Comparison of ENCODE assay signal across 1 cellular context in genomic region chr22:49899530-49899929, GRCh38.
TF ChIP-seq lines count a peak whose summit lies in the region.

No MANE protein-coding gene starts in this region.

TF ChIP-seq in endothelial cell of umbilical vein, 7 proteins besides CTCF, POLR2A, EP300 and RAD21:
- TF ChIP-seq EZH2 (IDR thresholded peaks at IDR 0.05; ENCODE audit: borderline replicate concordance, low read depth, low read length, severe bottlenecking), result no peak
- no peak for TF ChIP-seq POLR2AphosphoS5 (IDR thresholded peaks at IDR 0.05; ENCODE audit: insufficient read depth, low read depth, low read length)
- no peak for TF ChIP-seq FOS (IDR thresholded peaks at IDR 0.05; ENCODE audit: borderline replicate concordance, insufficient read depth, low read length)
- no peak for TF ChIP-seq GATA2 (IDR thresholded peaks at IDR 0.05; ENCODE audit: insufficient read depth, insufficient read length, low read depth, low read length)
- TF ChIP-seq, protein P1, sequence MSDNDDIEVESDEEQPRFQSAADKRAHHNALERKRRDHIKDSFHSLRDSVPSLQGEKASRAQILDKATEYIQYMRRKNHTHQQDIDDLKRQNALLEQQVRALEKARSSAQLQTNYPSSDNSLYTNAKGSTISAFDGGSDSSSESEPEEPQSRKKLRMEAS (IDR thresholded peaks at IDR 0.05; ENCODE audit: insufficient read depth, insufficient read length), result no peak
- TF ChIP-seq MYC (IDR thresholded peaks at IDR 0.05; ENCODE audit: low read depth, low read length), result no peak
- no peak for TF ChIP-seq JUN (IDR thresholded peaks at IDR 0.05; ENCODE audit: borderline replicate concordance, insufficient read depth, insufficient read length, low read depth)
TF ChIP-seq in endothelial cell of umbilical vein: peak in this region for 0.
